ENCODE assay signal across 1 cellular context in genomic region chr4:1747603-1747967, GRCh38.
TF ChIP-seq lines count a peak whose summit lies in the region.

No MANE protein-coding gene starts in this region.

TF ChIP-seq in HepG2, 621 proteins besides CTCF, POLR2A, EP300 and RAD21 (continued from another document and continues in another):
- TF ChIP-seq, protein P1, sequence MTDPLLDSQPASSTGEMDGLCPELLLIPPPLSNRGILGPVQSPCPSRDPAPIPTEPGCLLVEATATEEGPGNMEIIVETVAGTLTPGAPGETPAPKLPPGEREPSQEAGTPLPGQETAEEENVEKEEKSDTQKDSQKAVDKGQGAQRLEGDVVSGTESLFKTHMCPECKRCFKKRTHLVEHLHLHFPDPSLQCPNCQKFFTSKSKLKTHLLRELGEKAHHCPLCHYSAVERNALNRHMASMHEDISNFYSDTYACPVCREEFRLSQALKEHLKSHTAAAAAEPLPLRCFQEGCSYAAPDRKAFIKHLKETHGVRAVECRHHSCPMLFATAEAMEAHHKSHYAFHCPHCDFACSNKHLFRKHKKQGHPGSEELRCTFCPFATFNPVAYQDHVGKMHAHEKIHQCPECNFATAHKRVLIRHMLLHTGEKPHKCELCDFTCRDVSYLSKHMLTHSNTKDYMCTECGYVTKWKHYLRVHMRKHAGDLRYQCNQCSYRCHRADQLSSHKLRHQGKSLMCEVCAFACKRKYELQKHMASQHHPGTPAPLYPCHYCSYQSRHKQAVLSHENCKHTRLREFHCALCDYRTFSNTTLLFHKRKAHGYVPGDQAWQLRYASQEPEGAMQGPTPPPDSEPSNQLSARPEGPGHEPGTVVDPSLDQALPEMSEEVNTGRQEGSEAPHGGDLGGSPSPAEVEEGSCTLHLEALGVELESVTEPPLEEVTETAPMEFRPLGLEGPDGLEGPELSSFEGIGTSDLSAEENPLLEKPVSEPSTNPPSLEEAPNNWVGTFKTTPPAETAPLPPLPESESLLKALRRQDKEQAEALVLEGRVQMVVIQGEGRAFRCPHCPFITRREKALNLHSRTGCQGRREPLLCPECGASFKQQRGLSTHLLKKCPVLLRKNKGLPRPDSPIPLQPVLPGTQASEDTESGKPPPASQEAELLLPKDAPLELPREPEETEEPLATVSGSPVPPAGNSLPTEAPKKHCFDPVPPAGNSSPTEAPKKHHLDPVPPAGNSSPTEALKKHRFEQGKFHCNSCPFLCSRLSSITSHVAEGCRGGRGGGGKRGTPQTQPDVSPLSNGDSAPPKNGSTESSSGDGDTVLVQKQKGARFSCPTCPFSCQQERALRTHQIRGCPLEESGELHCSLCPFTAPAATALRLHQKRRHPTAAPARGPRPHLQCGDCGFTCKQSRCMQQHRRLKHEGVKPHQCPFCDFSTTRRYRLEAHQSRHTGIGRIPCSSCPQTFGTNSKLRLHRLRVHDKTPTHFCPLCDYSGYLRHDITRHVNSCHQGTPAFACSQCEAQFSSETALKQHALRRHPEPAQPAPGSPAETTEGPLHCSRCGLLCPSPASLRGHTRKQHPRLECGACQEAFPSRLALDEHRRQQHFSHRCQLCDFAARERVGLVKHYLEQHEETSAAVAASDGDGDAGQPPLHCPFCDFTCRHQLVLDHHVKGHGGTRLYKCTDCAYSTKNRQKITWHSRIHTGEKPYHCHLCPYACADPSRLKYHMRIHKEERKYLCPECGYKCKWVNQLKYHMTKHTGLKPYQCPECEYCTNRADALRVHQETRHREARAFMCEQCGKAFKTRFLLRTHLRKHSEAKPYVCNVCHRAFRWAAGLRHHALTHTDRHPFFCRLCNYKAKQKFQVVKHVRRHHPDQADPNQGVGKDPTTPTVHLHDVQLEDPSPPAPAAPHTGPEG (CRISPR knock-in tag; IDR thresholded peaks at IDR 0.05), result no peak
- TF ChIP-seq, protein P2, sequence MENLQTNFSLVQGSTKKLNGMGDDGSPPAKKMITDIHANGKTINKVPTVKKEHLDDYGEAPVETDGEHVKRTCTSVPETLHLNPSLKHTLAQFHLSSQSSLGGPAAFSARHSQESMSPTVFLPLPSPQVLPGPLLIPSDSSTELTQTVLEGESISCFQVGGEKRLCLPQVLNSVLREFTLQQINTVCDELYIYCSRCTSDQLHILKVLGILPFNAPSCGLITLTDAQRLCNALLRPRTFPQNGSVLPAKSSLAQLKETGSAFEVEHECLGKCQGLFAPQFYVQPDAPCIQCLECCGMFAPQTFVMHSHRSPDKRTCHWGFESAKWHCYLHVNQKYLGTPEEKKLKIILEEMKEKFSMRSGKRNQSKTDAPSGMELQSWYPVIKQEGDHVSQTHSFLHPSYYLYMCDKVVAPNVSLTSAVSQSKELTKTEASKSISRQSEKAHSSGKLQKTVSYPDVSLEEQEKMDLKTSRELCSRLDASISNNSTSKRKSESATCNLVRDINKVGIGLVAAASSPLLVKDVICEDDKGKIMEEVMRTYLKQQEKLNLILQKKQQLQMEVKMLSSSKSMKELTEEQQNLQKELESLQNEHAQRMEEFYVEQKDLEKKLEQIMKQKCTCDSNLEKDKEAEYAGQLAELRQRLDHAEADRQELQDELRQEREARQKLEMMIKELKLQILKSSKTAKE (CRISPR knock-in tag; IDR thresholded peaks at IDR 0.05; ENCODE audit: borderline replicate concordance), result no peak
- no peak for TF ChIP-seq ISX (CRISPR knock-in tag; conservative IDR thresholded peaks at IDR 0.05)
- TF ChIP-seq GPN1 (CRISPR knock-in tag; IDR thresholded peaks at IDR 0.05; ENCODE audit: borderline replicate concordance), result no peak
- no peak for TF ChIP-seq FOXO4 (CRISPR knock-in tag; conservative IDR thresholded peaks at IDR 0.05)
- TF ChIP-seq PITX1 (CRISPR knock-in tag; IDR thresholded peaks at IDR 0.05), result no peak
- no peak for TF ChIP-seq ZNF17 (CRISPR knock-in tag; IDR thresholded peaks at IDR 0.05)
- TF ChIP-seq, protein P3, sequence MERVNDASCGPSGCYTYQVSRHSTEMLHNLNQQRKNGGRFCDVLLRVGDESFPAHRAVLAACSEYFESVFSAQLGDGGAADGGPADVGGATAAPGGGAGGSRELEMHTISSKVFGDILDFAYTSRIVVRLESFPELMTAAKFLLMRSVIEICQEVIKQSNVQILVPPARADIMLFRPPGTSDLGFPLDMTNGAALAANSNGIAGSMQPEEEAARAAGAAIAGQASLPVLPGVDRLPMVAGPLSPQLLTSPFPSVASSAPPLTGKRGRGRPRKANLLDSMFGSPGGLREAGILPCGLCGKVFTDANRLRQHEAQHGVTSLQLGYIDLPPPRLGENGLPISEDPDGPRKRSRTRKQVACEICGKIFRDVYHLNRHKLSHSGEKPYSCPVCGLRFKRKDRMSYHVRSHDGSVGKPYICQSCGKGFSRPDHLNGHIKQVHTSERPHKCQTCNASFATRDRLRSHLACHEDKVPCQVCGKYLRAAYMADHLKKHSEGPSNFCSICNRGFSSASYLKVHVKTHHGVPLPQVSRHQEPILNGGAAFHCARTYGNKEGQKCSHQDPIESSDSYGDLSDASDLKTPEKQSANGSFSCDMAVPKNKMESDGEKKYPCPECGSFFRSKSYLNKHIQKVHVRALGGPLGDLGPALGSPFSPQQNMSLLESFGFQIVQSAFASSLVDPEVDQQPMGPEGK (CRISPR knock-in tag; IDR thresholded peaks at IDR 0.05), result 0 out of 2 replicates have a peak, but pooled peaks have one; percentile 51
- TF ChIP-seq BORCS8-MEF2B (CRISPR knock-in tag; IDR thresholded peaks at IDR 0.05), result no peak
- 0 out of 2 replicates have a peak, but pooled peaks have one; percentile 5 for TF ChIP-seq ZSCAN30 (CRISPR knock-in tag; IDR thresholded peaks at IDR 0.05)
- no peak for TF ChIP-seq MED1 (CRISPR knock-in tag; IDR thresholded peaks at IDR 0.05)
- no peak for TF ChIP-seq HDAC2 (CRISPR knock-in tag; IDR thresholded peaks at IDR 0.05)
- TF ChIP-seq ZNF652 (CRISPR knock-in tag; IDR thresholded peaks at IDR 0.05; ENCODE audit: borderline replicate concordance, low read depth), result no peak
- TF ChIP-seq MXD4 (CRISPR knock-in tag; IDR thresholded peaks at IDR 0.05), result 0 out of 2 replicates have a peak, but pooled peaks have one; percentile 23
- TF ChIP-seq SCMH1 (CRISPR knock-in tag; IDR thresholded peaks at IDR 0.05; ENCODE audit: borderline replicate concordance), result no peak
- 0 out of 2 replicates have a peak, but pooled peaks have one; percentile 36 for TF ChIP-seq ZNF703 (CRISPR knock-in tag; IDR thresholded peaks at IDR 0.05; ENCODE audit: borderline replicate concordance)
- no peak for TF ChIP-seq ZNF607 (CRISPR knock-in tag; IDR thresholded peaks at IDR 0.05; ENCODE audit: borderline replicate concordance)
- no peak for TF ChIP-seq NONO (IDR thresholded peaks at IDR 0.05)
- TF ChIP-seq NONO (CRISPR knock-in tag; conservative IDR thresholded peaks at IDR 0.05), result no peak
- TF ChIP-seq KMT2A (CRISPR knock-in tag; IDR thresholded peaks at IDR 0.05), result 0 out of 2 replicates have a peak, but pooled peaks have one; percentile 4
- peak; percentile 27; the same call in 1 of the 2 replicates for TF ChIP-seq AHDC1 (CRISPR knock-in tag; IDR thresholded peaks at IDR 0.05; ENCODE audit: borderline replicate concordance)
- peak; percentile 74; the same call in 1 of the 2 replicates for TF ChIP-seq RXRB (CRISPR knock-in tag; IDR thresholded peaks at IDR 0.05; ENCODE audit: borderline replicate concordance)
- TF ChIP-seq POLR2AphosphoS5 (IDR thresholded peaks at IDR 0.05; ENCODE audit: low read depth, low read length), result no peak
- TF ChIP-seq ZC3H13 (CRISPR knock-in tag; IDR thresholded peaks at IDR 0.05), result no peak
- 0 out of 2 replicates have a peak, but pooled peaks have one; percentile 55 for TF ChIP-seq ZC3H4 (CRISPR knock-in tag; IDR thresholded peaks at IDR 0.05; ENCODE audit: borderline replicate concordance)
- TF ChIP-seq CEBPB (IDR thresholded peaks at IDR 0.05; ENCODE audit: borderline replicate concordance, low read depth, low read length), result no peak
- TF ChIP-seq SP1 (IDR thresholded peaks at IDR 0.05), result no peak
- TF ChIP-seq SP1 (CRISPR knock-in tag; IDR thresholded peaks at IDR 0.05), result no peak
- TF ChIP-seq EHMT2 (IDR thresholded peaks at IDR 0.05; ENCODE audit: borderline replicate concordance, low read depth, low read length), result no peak
- no peak for TF ChIP-seq ZFP90 (CRISPR knock-in tag; IDR thresholded peaks at IDR 0.05; ENCODE audit: borderline replicate concordance)
- TF ChIP-seq KLF11 (CRISPR knock-in tag; IDR thresholded peaks at IDR 0.05), result no peak
- TF ChIP-seq ZNF576 (CRISPR knock-in tag; IDR thresholded peaks at IDR 0.05), result no peak
- TF ChIP-seq CENPX (CRISPR knock-in tag; IDR thresholded peaks at IDR 0.05), result no peak
- TF ChIP-seq ZNF569 (CRISPR knock-in tag; IDR thresholded peaks at IDR 0.05; ENCODE audit: borderline replicate concordance), result no peak
- TF ChIP-seq ATF7-NPFF (CRISPR knock-in tag; IDR thresholded peaks at IDR 0.05; ENCODE audit: low read depth), result no peak
- TF ChIP-seq, protein P4, sequence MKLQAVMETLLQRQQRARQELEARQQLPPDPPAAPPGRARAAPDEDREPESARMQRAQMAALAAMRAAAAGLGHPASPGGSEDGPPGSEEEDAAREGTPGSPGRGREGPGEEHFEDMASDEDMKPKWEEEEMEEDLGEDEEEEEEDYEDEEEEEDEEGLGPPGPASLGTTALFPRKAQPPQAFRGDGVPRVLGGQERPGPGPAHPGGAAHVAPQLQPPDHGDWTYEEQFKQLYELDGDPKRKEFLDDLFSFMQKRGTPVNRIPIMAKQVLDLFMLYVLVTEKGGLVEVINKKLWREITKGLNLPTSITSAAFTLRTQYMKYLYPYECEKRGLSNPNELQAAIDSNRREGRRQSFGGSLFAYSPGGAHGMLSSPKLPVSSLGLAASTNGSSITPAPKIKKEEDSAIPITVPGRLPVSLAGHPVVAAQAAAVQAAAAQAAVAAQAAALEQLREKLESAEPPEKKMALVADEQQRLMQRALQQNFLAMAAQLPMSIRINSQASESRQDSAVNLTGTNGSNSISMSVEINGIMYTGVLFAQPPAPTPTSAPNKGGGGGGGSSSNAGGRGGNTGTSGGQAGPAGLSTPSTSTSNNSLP (IDR thresholded peaks at IDR 0.05; ENCODE audit: low read depth, low read length), result no peak
- TF ChIP-seq, protein P5, sequence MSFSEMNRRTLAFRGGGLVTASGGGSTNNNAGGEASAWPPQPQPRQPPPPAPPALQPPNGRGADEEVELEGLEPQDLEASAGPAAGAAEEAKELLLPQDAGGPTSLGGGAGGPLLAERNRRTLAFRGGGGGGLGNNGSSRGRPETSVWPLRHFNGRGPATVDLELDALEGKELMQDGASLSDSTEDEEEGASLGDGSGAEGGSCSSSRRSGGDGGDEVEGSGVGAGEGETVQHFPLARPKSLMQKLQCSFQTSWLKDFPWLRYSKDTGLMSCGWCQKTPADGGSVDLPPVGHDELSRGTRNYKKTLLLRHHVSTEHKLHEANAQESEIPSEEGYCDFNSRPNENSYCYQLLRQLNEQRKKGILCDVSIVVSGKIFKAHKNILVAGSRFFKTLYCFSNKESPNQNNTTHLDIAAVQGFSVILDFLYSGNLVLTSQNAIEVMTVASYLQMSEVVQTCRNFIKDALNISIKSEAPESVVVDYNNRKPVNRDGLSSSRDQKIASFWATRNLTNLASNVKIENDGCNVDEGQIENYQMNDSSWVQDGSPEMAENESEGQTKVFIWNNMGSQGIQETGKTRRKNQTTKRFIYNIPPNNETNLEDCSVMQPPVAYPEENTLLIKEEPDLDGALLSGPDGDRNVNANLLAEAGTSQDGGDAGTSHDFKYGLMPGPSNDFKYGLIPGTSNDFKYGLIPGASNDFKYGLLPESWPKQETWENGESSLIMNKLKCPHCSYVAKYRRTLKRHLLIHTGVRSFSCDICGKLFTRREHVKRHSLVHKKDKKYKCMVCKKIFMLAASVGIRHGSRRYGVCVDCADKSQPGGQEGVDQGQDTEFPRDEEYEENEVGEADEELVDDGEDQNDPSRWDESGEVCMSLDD (CRISPR knock-in tag; IDR thresholded peaks at IDR 0.05; ENCODE audit: borderline replicate concordance), result no peak
- TF ChIP-seq ZNF180 (CRISPR knock-in tag; IDR thresholded peaks at IDR 0.05; ENCODE audit: borderline replicate concordance, low read depth), result no peak
- TF ChIP-seq ZSCAN31 (CRISPR knock-in tag; IDR thresholded peaks at IDR 0.05; ENCODE audit: low read depth), result 0 out of 2 replicates have a peak, but pooled peaks have one; percentile 2
